1 cellular context compared by ENCODE assay signal in genomic region chr4:87865288-87865687, GRCh38.
A peak's percentile ranks its signal among the peaks of the same experiment; 100 is the strongest.
TF ChIP-seq lines count a peak whose summit lies in the region.

No MANE protein-coding gene starts in this region.

TF ChIP-seq in HepG2, 621 proteins besides CTCF, POLR2A, EP300 and RAD21 (continued from another document and continues in another):
- TF ChIP-seq RNF219 (CRISPR knock-in tag; IDR thresholded peaks at IDR 0.05) (no peak), REPIN1 (CRISPR knock-in tag; IDR thresholded peaks at IDR 0.05; ENCODE audit: borderline replicate concordance, low read depth) (no peak), THAP9 (CRISPR knock-in tag; IDR thresholded peaks at IDR 0.05; ENCODE audit: borderline replicate concordance) (no peak), ZNF749 (CRISPR knock-in tag; IDR thresholded peaks at IDR 0.05; ENCODE audit: borderline replicate concordance) (no peak), ARID5B (CRISPR knock-in tag; IDR thresholded peaks at IDR 0.05) (peak; percentile 92), MATR3 (CRISPR knock-in tag; IDR thresholded peaks at IDR 0.05) (no peak), TBL1XR1 (IDR thresholded peaks at IDR 0.05; ENCODE audit: borderline replicate concordance, low read length, partially characterized antibody) (peak; percentile 85), ZBTB21 (CRISPR knock-in tag; IDR thresholded peaks at IDR 0.05) (0 out of 2 replicates have a peak, but pooled peaks have one; percentile 51), BCL6 (CRISPR knock-in tag; IDR thresholded peaks at IDR 0.05) (peak; percentile 88), ZBTB20 (CRISPR knock-in tag; IDR thresholded peaks at IDR 0.05; ENCODE audit: borderline replicate concordance, low read depth) (no peak), MED1 (CRISPR knock-in tag; IDR thresholded peaks at IDR 0.05) (peak; percentile 32; the same call in 1 of the 2 replicates), ZNF891 (CRISPR knock-in tag; IDR thresholded peaks at IDR 0.05) (no peak), KAT2B (IDR thresholded peaks at IDR 0.05; ENCODE audit: borderline replicate concordance, low read depth, low read length) (no peak), HDAC1 (CRISPR knock-in tag; IDR thresholded peaks at IDR 0.05) (no peak), MTF1 (CRISPR knock-in tag; IDR thresholded peaks at IDR 0.05) (no peak), ZBED4 (CRISPR knock-in tag; IDR thresholded peaks at IDR 0.05; ENCODE audit: borderline replicate concordance) (no peak), ZNF709 (CRISPR knock-in tag; IDR thresholded peaks at IDR 0.05) (no peak), GPBP1L1 (CRISPR knock-in tag; IDR thresholded peaks at IDR 0.05) (no peak), ZNF703 (CRISPR knock-in tag; IDR thresholded peaks at IDR 0.05; ENCODE audit: borderline replicate concordance) (no peak), MED13 (CRISPR knock-in tag; IDR thresholded peaks at IDR 0.05) (no peak), HNRNPH1 (optimal IDR thresholded peaks at IDR 0.05; ENCODE audit: low read depth, low read length) (no peak), ZNF431 (CRISPR knock-in tag; IDR thresholded peaks at IDR 0.05; ENCODE audit: borderline replicate concordance, low read depth) (no peak), PCBP1 (IDR thresholded peaks at IDR 0.05; ENCODE audit: borderline replicate concordance, low read depth, low read length) (no peak), HMG20A (CRISPR knock-in tag; IDR thresholded peaks at IDR 0.05; ENCODE audit: borderline replicate concordance) (peak; percentile 75; the same call in 1 of the 2 replicates), SYNCRIP (IDR thresholded peaks at IDR 0.05; ENCODE audit: insufficient read depth, low read depth, low read length) (no peak), RAD51 (IDR thresholded peaks at IDR 0.05; ENCODE audit: borderline replicate concordance) (no peak), ERF (CRISPR knock-in tag; IDR thresholded peaks at IDR 0.05) (peak; percentile 47; the same call in 1 of the 2 replicates), TCF7L2 (IDR thresholded peaks at IDR 0.05; ENCODE audit: low read depth, low read length) (no peak), SUZ12 (IDR thresholded peaks at IDR 0.05; ENCODE audit: low read depth, low read length) (no peak), ARID3A (IDR thresholded peaks at IDR 0.05; ENCODE audit: low read depth, low read length) (no peak), POLR2G (IDR thresholded peaks at IDR 0.05; ENCODE audit: low read depth, low read length) (peak; percentile 50), ZBTB7B (CRISPR knock-in tag; IDR thresholded peaks at IDR 0.05) (no peak), HCFC1 (IDR thresholded peaks at IDR 0.05; ENCODE audit: low read depth, low read length) (no peak), GRHL1 (CRISPR knock-in tag; conservative IDR thresholded peaks at IDR 0.05) (no peak), CSRNP2 (CRISPR knock-in tag; conservative IDR thresholded peaks at IDR 0.05; ENCODE audit: low read depth) (no peak), ZNF256 (CRISPR knock-in tag; conservative IDR thresholded peaks at IDR 0.05) (no peak), FOXP1 (IDR thresholded peaks at IDR 0.05) (no peak), FOXP1 (CRISPR knock-in tag; IDR thresholded peaks at IDR 0.05) (peak; percentile 72), PHB2 (IDR thresholded peaks at IDR 0.05; ENCODE audit: partially characterized antibody) (no peak), CEBPB (IDR thresholded peaks at IDR 0.05; ENCODE audit: borderline replicate concordance, low read depth, low read length) (no peak)
